In genomic region chr3:29283297-29283681, GRCh38 we compare ENCODE assay signal across 9 cellular contexts. TPM values are rescaled to one million over a fixed set of nuclear protein-coding genes. Genes with fewer than 3 reads are reported as not detected.
A peak's percentile ranks its signal among the peaks of the same experiment; 100 is the strongest.
DNase-seq lines count a peak whose midpoint lies in the region; ATAC-seq and TF ChIP-seq lines count a peak whose summit lies in the region.
"Had no signal": no experiment of that assay in that cellular context is flagged by ENCODE, and none has a peak within 500 bp of the region (broad histone marks: within the 10 kb centered on the region; RNA-seq: fewer than 3 reads in every experiment).

No MANE protein-coding gene starts in this region.

- TF ChIP-seq CTCF in Caco-2 (IDR thresholded peaks at IDR 0.05; ENCODE audit: insufficient read depth in 1 of 2, low read depth in 1 of 2, low read length in 1 of 2, severe bottlenecking in 1 of 2, unreplicated experiment in 1 of 2), result no peak
- TF ChIP-seq CTCF in OCI-LY1 (IDR thresholded peaks at IDR 0.05; ENCODE audit: low read length), result no peak
- no peak for TF ChIP-seq CTCF in ovary (IDR thresholded peaks at IDR 0.05)

- H3K27ac ChIP-seq in OCI-LY1 (ENCODE audit: low read depth, low read length, poor library complexity, severe bottlenecking) (peak overlapping the region; percentile 91), ectodermal cell (ENCODE audit: insufficient read depth, low read depth, low read length, poor library complexity, severe bottlenecking) (no peak overlapping the region), ovary (peak overlapping the region; percentile 13 to 79)

- TF ChIP-seq POLR2A in ovary (IDR thresholded peaks at IDR 0.05), result no peak

- peaks cover 7% of the 10 kb centered on the region; the same call in 1 of the 2 replicates for H3K4me1 ChIP-seq in Caco-2
- H3K4me1 ChIP-seq in OCI-LY1 (ENCODE audit: insufficient read depth, low read length, severe bottlenecking), result peaks cover 63% of the 10 kb centered on the region
- peaks cover 23% of the 10 kb centered on the region for H3K4me1 ChIP-seq in ectodermal cell (ENCODE audit: control insufficient read depth, insufficient read depth, low read length)
- peaks cover 7% of the 10 kb centered on the region for H3K4me1 ChIP-seq in ovary (ENCODE audit: insufficient read depth)

- TF ChIP-seq EP300 in ovary (IDR thresholded peaks at IDR 0.05), result no peak

- ATAC-seq in esophagus mucosa, result no peak
- no peak for ATAC-seq in HG02840 (IDR thresholded peaks at IDR 0.05; ENCODE audit: low FRiP score, unreplicated experiment)

- H3K27me3 ChIP-seq in Caco-2 (replicated peaks; ENCODE audit: control insufficient read depth, insufficient read depth, low read length), result no peaks in the 10 kb centered on the region
- H3K27me3 ChIP-seq in OCI-LY1 (ENCODE audit: insufficient read depth, low read length), result no peaks in the 10 kb centered on the region
- H3K27me3 ChIP-seq in ectodermal cell (ENCODE audit: control insufficient read depth, insufficient read depth, low read length, poor library complexity, severe bottlenecking), result no peaks in the 10 kb centered on the region
- H3K27me3 ChIP-seq in ovary, result no peaks in the 10 kb centered on the region

- no peaks in the 10 kb centered on the region for H3K9me3 Mint-ChIP-seq in Caco-2 (ENCODE audit: unreplicated experiment)

- H4K20me1 ChIP-seq in OCI-LY1 (ENCODE audit: insufficient read depth, low read length), result no peaks in the 10 kb centered on the region

- H3K4me3 ChIP-seq in Caco-2 (ENCODE audit: low read depth, low read length), result no peak overlapping the region
- H3K4me3 ChIP-seq in OCI-LY1 (ENCODE audit: low read depth, low read length, poor library complexity, severe bottlenecking), result peak overlapping the region; percentile 81
- H3K4me3 ChIP-seq in ectodermal cell (ENCODE audit: insufficient read depth, low read depth, low read length), result peak overlapping the region; percentile 33
- H3K4me3 ChIP-seq in ovary, result peak overlapping the region; percentile 53

- POLR2A ChIA-PET in Caco-2 (lab: Charles Lee), result no interaction called here

- H3K4me1 Mint-ChIP-seq in Caco-2 (ENCODE audit: low read depth, unreplicated experiment), result peaks cover 33% of the 10 kb centered on the region

- CTCF ChIA-PET in Caco-2 (lab: Charles Lee), result no interaction called here

- H3K36me3 ChIP-seq in Caco-2 (ENCODE audit: control insufficient read depth, insufficient read depth, low read length), result no peaks in the 10 kb centered on the region
- H3K36me3 ChIP-seq in OCI-LY1 (ENCODE audit: insufficient read depth, low read length), result no peaks in the 10 kb centered on the region
- no peaks in the 10 kb centered on the region for H3K36me3 ChIP-seq in ectodermal cell (ENCODE audit: control insufficient read depth, insufficient read depth, low read length)
- no peaks in the 10 kb centered on the region for H3K36me3 ChIP-seq in ovary

- H3K27me3 Mint-ChIP-seq in Caco-2 (ENCODE audit: insufficient read depth, unreplicated experiment), result no peaks in the 10 kb centered on the region

- DNase-seq in Caco-2, result no peak
- DNase-seq in ovary, result no peak
- no peak for DNase-seq in stimulated activated CD4-positive, alpha-beta T cell treated with anti-CD3 and anti-CD28 coated beads, Interleukin-2, amount 100 ng/mL, for 24 hours
- DNase-seq in COLO668 (lab: John Stamatoyannopoulos, UW; ENCODE audit: unreplicated experiment), result no peak
- DNase-seq: stimulated activated CD4-positive, alpha-beta T cell treated with anti-CD3 and anti-CD28 coated beads, Interleukin-4, amount 100 ng/mL, for 24 hours had no signal

- H3K9ac ChIP-seq in OCI-LY1 (ENCODE audit: low read length), result peak overlapping the region; percentile 93

- BruUV-seq in Caco-2 (replicated peaks; lab: Mats Ljungman, UMichigan), result no TSS peak

- H3K79me2 ChIP-seq in OCI-LY1 (ENCODE audit: insufficient read depth, low read length), result peaks cover 65% of the 10 kb centered on the region

- H3K36me3 Mint-ChIP-seq in Caco-2 (ENCODE audit: insufficient read depth, unreplicated experiment), result peaks cover 5% of the 10 kb centered on the region

- H3K4me2 ChIP-seq in OCI-LY1 (ENCODE audit: low read length), result peak overlapping the region; percentile 98

- intact Hi-C loops in Caco-2 (cut with micrococcal nuclease; ENCODE audit: unreplicated experiment), result loop anchor here (5.0 kb wide), 2 partner anchors 219 to 399 kb away; no protein-coding TSS in a partner anchor
- intact Hi-C loops in ovary (cut with DNase I), result loop anchor here in 2 of 4 donors (5.0 to 10.0 kb wide), 3 partner anchors 49 to 482 kb away; no protein-coding TSS in a partner anchor

- WGBS in ectodermal cell, 2 experiments, result 75 to 86% methylated on average over 3 of the region's 3 CpGs
- 3 to 5% (median 4%) methylated on average over 3 of the region's 3 CpGs for WGBS in ovary, 3 donors

- H3K9me2 ChIP-seq in OCI-LY1 (ENCODE audit: low read depth, low read length), result no peaks in the 10 kb centered on the region

- peak overlapping the region; percentile 60 for H3K27ac Mint-ChIP-seq in Caco-2 (ENCODE audit: unreplicated experiment)

- H3K9me3 ChIP-seq in Caco-2 (no peaks in the 10 kb centered on the region), OCI-LY1 (ENCODE audit: low read length) (no peaks in the 10 kb centered on the region), ectodermal cell (ENCODE audit: control insufficient read depth, low read length) (no peaks in the 10 kb centered on the region), ovary (no peaks in the 10 kb centered on the region)

- peak overlapping the region; percentile 69 for H3K4me3 Mint-ChIP-seq in Caco-2 (ENCODE audit: unreplicated experiment)

- no peaks in the 10 kb centered on the region for H3F3A ChIP-seq in OCI-LY1 (ENCODE audit: insufficient read depth, low read length)

- H2AFZ ChIP-seq in OCI-LY1 (ENCODE audit: low read length), result no peak overlapping the region

RNA-seq across cellular contexts. Expression of gene RBMS3, which starts 2.4 kb away (rescaled TPM):
- 7.4 and 9.2 TPM in 2 replicates for total RNA-seq in Caco-2 (2022)
- 2.3 TPM for polyA plus RNA-seq in ectodermal cell (2013, experiment 1 of 4)
- 1.8 TPM for polyA plus RNA-seq in ectodermal cell (2013, experiment 2 of 4)
- 2.9 TPM for polyA plus RNA-seq in ectodermal cell (2013, experiment 3 of 4)
- 2.9 TPM for polyA plus RNA-seq in ectodermal cell (2013, experiment 4 of 4)
- total RNA-seq in ovary, result 10 to 100 TPM; 41.7 to 79.2 (median 67.2) TPM
- 10 to 100 TPM; 11.6 to 17.1 TPM for polyA plus RNA-seq in ovary
- 3.4 TPM for total RNA-seq in esophagus mucosa
